ENCODE assay signal across 1 cellular context in genomic region chr1:213051127-213051880, GRCh38.
TF ChIP-seq lines count a peak whose summit lies in the region.

RPS6KC1 (plus strand) TSS chr1:213051241; CDS start chr1:213051405, 164 bp downstream.

TF ChIP-seq in K562, 482 proteins besides CTCF, POLR2A, EP300 and RAD21 (continued from another document and continues in another):
- TF ChIP-seq STAT6 (CRISPR knock-in tag; IDR thresholded peaks at IDR 0.05) = no peak
- no peak for TF ChIP-seq U2AF2 (optimal IDR thresholded peaks at IDR 0.05; ENCODE audit: low read depth, low read length)
- TF ChIP-seq ARNT (IDR thresholded peaks at IDR 0.05) = peak in 1 of 2 experiments; percentile 89; a peak in 1 of 4 replicates
- no peak for TF ChIP-seq ZNF436 (CRISPR knock-in tag; IDR thresholded peaks at IDR 0.05)
- 0 out of 4 replicates have a peak, but pooled peaks of 1 of the 2 experiments have one; percentile 8 for TF ChIP-seq FOXA3 (CRISPR knock-in tag; conservative IDR thresholded peaks at IDR 0.05 in 1 of 2, IDR thresholded peaks at IDR 0.05 in 1 of 2)
- peak; percentile 80 for TF ChIP-seq TCF7L2 (IDR thresholded peaks at IDR 0.05; ENCODE audit: low read depth, low read length)
- TF ChIP-seq MEIS2 (IDR thresholded peaks at IDR 0.05; ENCODE audit: partially characterized antibody) = peak; percentile 92
- no peak for TF ChIP-seq ZNF184 (CRISPR knock-in tag; IDR thresholded peaks at IDR 0.05)
- no peak for TF ChIP-seq NR1H2 (CRISPR knock-in tag; IDR thresholded peaks at IDR 0.05)
- peak; percentile 51; the same call in 1 of the 2 replicates for TF ChIP-seq POLR2AphosphoS5 (IDR thresholded peaks at IDR 0.05; ENCODE audit: control insufficient read depth, insufficient read depth, low read depth, low read length)
- TF ChIP-seq SNRNP70 (optimal IDR thresholded peaks at IDR 0.05; ENCODE audit: low read depth, low read length) = no peak
- no peak for TF ChIP-seq PBX2 (CRISPR knock-in tag; IDR thresholded peaks at IDR 0.05; ENCODE audit: low read depth)
- peak; percentile 79 for TF ChIP-seq PBX2 (tag; conservative IDR thresholded peaks at IDR 0.05; ENCODE audit: low read depth)
- TF ChIP-seq NFXL1 (CRISPR knock-in tag; IDR thresholded peaks at IDR 0.05) = 0 out of 2 replicates have a peak, but pooled peaks have one; percentile 60
- TF ChIP-seq CTBP1 (IDR thresholded peaks at IDR 0.05; ENCODE audit: borderline replicate concordance) = peak; percentile 90
- TF ChIP-seq ZNF79 (CRISPR knock-in tag; IDR thresholded peaks at IDR 0.05; ENCODE audit: low read depth) = peak; percentile 69
- peak; percentile 97 for TF ChIP-seq SMARCE1 (IDR thresholded peaks at IDR 0.05)
- peak; percentile 49 for TF ChIP-seq ZFP36 (IDR thresholded peaks at IDR 0.05; ENCODE audit: low read depth, low read length, partially characterized antibody)
- peak; percentile 44; the same call in 1 of the 2 replicates for TF ChIP-seq THRB (CRISPR knock-in tag; conservative IDR thresholded peaks at IDR 0.05)
- TF ChIP-seq HDAC3 (IDR thresholded peaks at IDR 0.05; ENCODE audit: borderline replicate concordance, partially characterized antibody) = no peak
- TF ChIP-seq E2F8 (IDR thresholded peaks at IDR 0.05; ENCODE audit: low read depth, partially characterized antibody) = peak; percentile 90
- TF ChIP-seq STAT5A (IDR thresholded peaks at IDR 0.05; ENCODE audit: borderline replicate concordance, low read length) = no peak
- no peak for TF ChIP-seq HNRNPH1 (optimal IDR thresholded peaks at IDR 0.05; ENCODE audit: low read depth, low read length)
- TF ChIP-seq BRF2 (IDR thresholded peaks at IDR 0.05; ENCODE audit: borderline replicate concordance, insufficient read depth, insufficient read length) = no peak
- peak in 1 of 2 experiments; percentile 97; a peak in 2 of 4 replicates for TF ChIP-seq KDM4B (IDR thresholded peaks at IDR 0.05; ENCODE audit: borderline replicate concordance in 2 of 2, low read depth in 1 of 2)
- TF ChIP-seq ARID4B (CRISPR knock-in tag; IDR thresholded peaks at IDR 0.05) = peak; percentile 80
- no peak for TF ChIP-seq ZNF778 (CRISPR knock-in tag; IDR thresholded peaks at IDR 0.05)
- 0 out of 2 replicates have a peak, but pooled peaks have one; percentile 52 for TF ChIP-seq ATF4 (CRISPR knock-in tag; IDR thresholded peaks at IDR 0.05)
- peak; percentile 70; the same call in 1 of the 2 replicates for TF ChIP-seq VEZF1 (CRISPR knock-in tag; IDR thresholded peaks at IDR 0.05)
- 0 out of 2 replicates have a peak, but pooled peaks have one; percentile 46 for TF ChIP-seq JUNB (CRISPR knock-in tag; conservative IDR thresholded peaks at IDR 0.05)
- TF ChIP-seq ZC3H11A (IDR thresholded peaks at IDR 0.05; ENCODE audit: low read depth, low read length) = no peak
- TF ChIP-seq DIDO1 (tag; IDR thresholded peaks at IDR 0.05; ENCODE audit: low read depth) = peak; percentile 86
- no peak for TF ChIP-seq TRIM25 (IDR thresholded peaks at IDR 0.05; ENCODE audit: borderline replicate concordance)
- no peak for TF ChIP-seq CCAR2 (IDR thresholded peaks at IDR 0.05; ENCODE audit: low read depth, low read length)
- TF ChIP-seq ZFPM2 (CRISPR knock-in tag; IDR thresholded peaks at IDR 0.05) = 0 out of 2 replicates have a peak, but pooled peaks have one; percentile 57
- 0 out of 2 replicates have a peak, but pooled peaks have one; percentile 52 for TF ChIP-seq ZNF12 (CRISPR knock-in tag; IDR thresholded peaks at IDR 0.05)
- no peak; the same call in 1 of the 2 replicates for TF ChIP-seq ZNF311 (CRISPR knock-in tag; IDR thresholded peaks at IDR 0.05)
- no peak for TF ChIP-seq CAMTA2 (CRISPR knock-in tag; conservative IDR thresholded peaks at IDR 0.05)
- TF ChIP-seq TAF15 (IDR thresholded peaks at IDR 0.05; ENCODE audit: low read depth, low read length) = no peak
